22 cellular contexts compared by ENCODE assay signal in genomic region chr1:245972476-245972875, GRCh38.
DNase-seq lines count a peak whose midpoint lies in the region; ATAC-seq and TF ChIP-seq lines count a peak whose summit lies in the region.
"Had no signal": no experiment of that assay in that cellular context is flagged by ENCODE, and none has a peak within 500 bp of the region (broad histone marks: within the 10 kb centered on the region; RNA-seq: fewer than 3 reads in every experiment).

No MANE protein-coding gene starts in this region.

- H3K36me3 Mint-ChIP-seq in WTC11, result no peaks in the 10 kb centered on the region; the same call in 1 of the 2 replicates
- H3K36me3 Mint-ChIP-seq in osteocyte (ENCODE audit: unreplicated experiment), result no peaks in the 10 kb centered on the region
- H3K36me3 Mint-ChIP-seq: CD8-positive, alpha-beta T cell had no signal

- POLR2A ChIA-PET in WTC11 (lab: Charles Lee), result no interaction called here

- no peaks in the 10 kb centered on the region for H3K4me1 ChIP-seq in mesendoderm (ENCODE audit: control insufficient read depth, low read depth, low read length)
- H3K4me1 ChIP-seq: SJCRH30 had no signal

- H3K36me3 ChIP-seq in mesendoderm (ENCODE audit: control insufficient read depth, insufficient read depth, low read length), result no peaks in the 10 kb centered on the region
- H3K36me3 ChIP-seq: SJCRH30 had no signal

- no peak overlapping the region for H3K4ac ChIP-seq in mesendoderm (ENCODE audit: low read depth, low read length)

- no peaks in the 10 kb centered on the region for H3K27me3 ChIP-seq in mesendoderm (ENCODE audit: insufficient read depth, low read length, poor library complexity)
- H3K27me3 ChIP-seq: SJCRH30 had no signal

- H2BK120ac ChIP-seq in mesendoderm (ENCODE audit: low read depth, low read length), result no peak overlapping the region

- no CpG with 5 or more reads among the region's 5 CpGs for WGBS in mesendoderm (ENCODE audit: extremely low coverage, insufficient coverage, low lambda C conversion rate)

- H3K27me3 Mint-ChIP-seq in WTC11 (ENCODE audit: low read depth) (no peaks in the 10 kb centered on the region), osteocyte (ENCODE audit: unreplicated experiment) (no peaks in the 10 kb centered on the region)
- H3K27me3 Mint-ChIP-seq: B cell had no signal

- no peak overlapping the region for H3K18ac ChIP-seq in mesendoderm (ENCODE audit: low read length)

- H3K27ac Mint-ChIP-seq in WTC11 (0 out of 2 replicates have a peak overlapping the region, but pooled peaks have one; percentile 45), osteocyte (ENCODE audit: unreplicated experiment) (no peak overlapping the region)
- H3K27ac Mint-ChIP-seq: B cell; CD8-positive, alpha-beta T cell had no signal

- ATAC-seq in WTC11, result no peak
- ATAC-seq: CD8-positive, alpha-beta T cell; HCT116; Right ventricle myocardium inferior had no signal

- H4K8ac ChIP-seq in mesendoderm (ENCODE audit: low read depth, low read length), result no peak overlapping the region

- no peak overlapping the region for H4K5ac ChIP-seq in mesendoderm (ENCODE audit: low read length)

- H2BK5ac ChIP-seq in mesendoderm (ENCODE audit: low read length), result no peak overlapping the region

- CTCF ChIA-PET in WTC11 (lab: Charles Lee), result no interaction called here

- no peaks in the 10 kb centered on the region for H3K79me2 ChIP-seq in mesendoderm (ENCODE audit: control insufficient read depth, insufficient read depth, low read length)

- H3K9me3 Mint-ChIP-seq in WTC11 (peaks cover 9% of the 10 kb centered on the region), osteocyte (ENCODE audit: unreplicated experiment) (no peaks in the 10 kb centered on the region)
- H3K9me3 Mint-ChIP-seq: CD8-positive, alpha-beta T cell had no signal

- H3K4me3 Mint-ChIP-seq in WTC11 (no peak overlapping the region), osteocyte (ENCODE audit: unreplicated experiment) (no peak overlapping the region)
- H3K4me3 Mint-ChIP-seq: B cell; CD8-positive, alpha-beta T cell had no signal

- DNase-seq in HFF-Myc (ENCODE audit: extremely low read depth, low read depth), result peak; percentile 69
- no peak for DNase-seq in WTC11 (ENCODE audit: low spot score)
- peak; percentile 4 for DNase-seq in mesendoderm
- no peak for DNase-seq in pons (ENCODE audit: low spot score)
- DNase-seq in dedifferentiated amniotic fluid mesenchymal stem cell (ENCODE audit: extremely low spot score), result no peak
- no peak for DNase-seq in T1000 (lab: John Stamatoyannopoulos, UW)
- no peak for DNase-seq in osteocyte (ENCODE audit: extremely low spot score, unreplicated experiment)
- DNase-seq: CD8-positive, alpha-beta T cell; DMS 273 treated with DMSO at 0.1 percent for 48 hours; DMS79; GF-D8; Karpas-422; NCI-H1092; NCI-H1417 treated with DMSO at 0.1 percent for 48 hours; NCI-H1694 treated with DMSO at 0.1 percent for 48 hours; NCI-H524 treated with DMSO at 0.1 percent for 48 hours; PC-9; SJCRH30 had no signal

- no peak overlapping the region for H3K56ac ChIP-seq in mesendoderm (ENCODE audit: low read length)

- no peak overlapping the region for H3K4me2 ChIP-seq in mesendoderm (ENCODE audit: low read length)
- H3K4me2 ChIP-seq: PC-9 had no signal

- TF ChIP-seq CTCF in HFF-Myc (IDR thresholded peaks at IDR 0.05; ENCODE audit: low read depth, low read length, missing control alignments), result no peak
- no peak for TF ChIP-seq CTCF in WTC11 (IDR thresholded peaks at IDR 0.05)
- no peak for TF ChIP-seq CTCF in osteocyte (IDR thresholded peaks at IDR 0.05)

- no peak overlapping the region for H2BK15ac ChIP-seq in mesendoderm (replicated peaks; ENCODE audit: low read depth)

- no peak overlapping the region for H2AK5ac ChIP-seq in mesendoderm (ENCODE audit: low read length)

- no peak overlapping the region for H3K9ac ChIP-seq in mesendoderm (ENCODE audit: low read length)

- H3K27ac ChIP-seq in mesendoderm (ENCODE audit: low read depth, low read length), result no peak overlapping the region
- H3K27ac ChIP-seq: C4-2B, PC-9, SJCRH30 had no signal

- H3K79me1 ChIP-seq in mesendoderm (ENCODE audit: low read length), result no peaks in the 10 kb centered on the region

- H3K23ac ChIP-seq in mesendoderm (ENCODE audit: low read length), result no peak overlapping the region

- H3K4me1 Mint-ChIP-seq in WTC11 (peaks cover 11% of the 10 kb centered on the region), osteocyte (ENCODE audit: unreplicated experiment) (peaks cover 10% of the 10 kb centered on the region)
- H3K4me1 Mint-ChIP-seq: B cell had no signal

- H3K4me3 ChIP-seq in HFF-Myc (replicated peaks; ENCODE audit: low read depth, low read length), result no peak overlapping the region
- no peak overlapping the region for H3K4me3 ChIP-seq in mesendoderm (ENCODE audit: low read length)
- H3K4me3 ChIP-seq: PC-9, SJCRH30 had no signal

TF ChIP-seq in WTC11, 78 proteins besides CTCF, POLR2A, EP300 and RAD21 (continues in another document):
- TF ChIP-seq E2F4 (CRISPR knock-in tag; IDR thresholded peaks at IDR 0.05; ENCODE audit: borderline replicate concordance, low read depth), result no peak
- no peak for TF ChIP-seq NFE2L1 (CRISPR knock-in tag; IDR thresholded peaks at IDR 0.05)
- no peak for TF ChIP-seq MYBL2 (CRISPR knock-in tag; IDR thresholded peaks at IDR 0.05)
- no peak for TF ChIP-seq IRF2 (CRISPR knock-in tag; IDR thresholded peaks at IDR 0.05; ENCODE audit: borderline replicate concordance, low read depth)
- TF ChIP-seq ZBTB21 (CRISPR knock-in tag; IDR thresholded peaks at IDR 0.05; ENCODE audit: borderline replicate concordance), result no peak
- TF ChIP-seq ZNF281 (CRISPR knock-in tag; IDR thresholded peaks at IDR 0.05), result no peak
- TF ChIP-seq CREB1 (CRISPR knock-in tag; IDR thresholded peaks at IDR 0.05), result no peak
- no peak for TF ChIP-seq ZSCAN18 (CRISPR knock-in tag; IDR thresholded peaks at IDR 0.05)
- no peak for TF ChIP-seq JUN (CRISPR knock-in tag; IDR thresholded peaks at IDR 0.05)
- TF ChIP-seq FOXP4 (CRISPR knock-in tag; IDR thresholded peaks at IDR 0.05), result no peak

Comparison
In these comparisons a context has a peak if more than half of its experiments do, and no peak if none do; other contexts are left out.
1. DNase-seq: peak in HFF-Myc (single experiment) and mesendoderm (single experiment); none in WTC11 (single experiment), pons (single experiment), dedifferentiated amniotic fluid mesenchymal stem cell (single experiment), T1000 (single experiment) and osteocyte (single experiment).